In the genomic region with DNA sequence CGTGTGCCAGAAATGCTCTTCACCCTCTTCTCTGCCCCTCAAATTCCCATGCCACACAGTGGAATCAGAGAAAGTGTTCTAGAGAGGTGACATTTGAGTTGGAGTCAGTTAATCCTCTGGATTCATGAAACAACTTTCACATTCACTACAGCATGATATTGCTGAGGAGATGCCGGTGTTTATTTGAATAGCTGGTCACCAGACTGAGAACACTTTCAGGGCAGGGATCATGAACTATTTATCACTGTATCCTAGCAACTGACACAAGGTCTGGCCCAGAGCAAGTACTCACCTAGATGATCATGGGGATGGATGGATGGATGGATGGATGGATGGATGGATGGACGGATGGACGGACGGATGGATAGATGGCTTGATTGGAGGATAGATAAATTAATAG, we compare ENCODE assay signal across 1 cellular context.
TF ChIP-seq lines count a peak whose summit lies in the region.

No MANE protein-coding gene starts in this region.

TF ChIP-seq in WTC11, 78 proteins besides CTCF, POLR2A, EP300 and RAD21 (continued from another document):
- TF ChIP-seq, protein P1, sequence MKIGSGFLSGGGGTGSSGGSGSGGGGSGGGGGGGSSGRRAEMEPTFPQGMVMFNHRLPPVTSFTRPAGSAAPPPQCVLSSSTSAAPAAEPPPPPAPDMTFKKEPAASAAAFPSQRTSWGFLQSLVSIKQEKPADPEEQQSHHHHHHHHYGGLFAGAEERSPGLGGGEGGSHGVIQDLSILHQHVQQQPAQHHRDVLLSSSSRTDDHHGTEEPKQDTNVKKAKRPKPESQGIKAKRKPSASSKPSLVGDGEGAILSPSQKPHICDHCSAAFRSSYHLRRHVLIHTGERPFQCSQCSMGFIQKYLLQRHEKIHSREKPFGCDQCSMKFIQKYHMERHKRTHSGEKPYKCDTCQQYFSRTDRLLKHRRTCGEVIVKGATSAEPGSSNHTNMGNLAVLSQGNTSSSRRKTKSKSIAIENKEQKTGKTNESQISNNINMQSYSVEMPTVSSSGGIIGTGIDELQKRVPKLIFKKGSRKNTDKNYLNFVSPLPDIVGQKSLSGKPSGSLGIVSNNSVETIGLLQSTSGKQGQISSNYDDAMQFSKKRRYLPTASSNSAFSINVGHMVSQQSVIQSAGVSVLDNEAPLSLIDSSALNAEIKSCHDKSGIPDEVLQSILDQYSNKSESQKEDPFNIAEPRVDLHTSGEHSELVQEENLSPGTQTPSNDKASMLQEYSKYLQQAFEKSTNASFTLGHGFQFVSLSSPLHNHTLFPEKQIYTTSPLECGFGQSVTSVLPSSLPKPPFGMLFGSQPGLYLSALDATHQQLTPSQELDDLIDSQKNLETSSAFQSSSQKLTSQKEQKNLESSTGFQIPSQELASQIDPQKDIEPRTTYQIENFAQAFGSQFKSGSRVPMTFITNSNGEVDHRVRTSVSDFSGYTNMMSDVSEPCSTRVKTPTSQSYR (CRISPR knock-in tag; IDR thresholded peaks at IDR 0.05): no peak
- TF ChIP-seq GTF2I (CRISPR knock-in tag; conservative IDR thresholded peaks at IDR 0.05): no peak
- TF ChIP-seq, protein P2, sequence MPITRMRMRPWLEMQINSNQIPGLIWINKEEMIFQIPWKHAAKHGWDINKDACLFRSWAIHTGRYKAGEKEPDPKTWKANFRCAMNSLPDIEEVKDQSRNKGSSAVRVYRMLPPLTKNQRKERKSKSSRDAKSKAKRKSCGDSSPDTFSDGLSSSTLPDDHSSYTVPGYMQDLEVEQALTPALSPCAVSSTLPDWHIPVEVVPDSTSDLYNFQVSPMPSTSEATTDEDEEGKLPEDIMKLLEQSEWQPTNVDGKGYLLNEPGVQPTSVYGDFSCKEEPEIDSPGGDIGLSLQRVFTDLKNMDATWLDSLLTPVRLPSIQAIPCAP (CRISPR knock-in tag; IDR thresholded peaks at IDR 0.05): no peak
- no peak for TF ChIP-seq ESRRA (CRISPR knock-in tag; IDR thresholded peaks at IDR 0.05; ENCODE audit: borderline replicate concordance)
- TF ChIP-seq ZNF121 (CRISPR knock-in tag; IDR thresholded peaks at IDR 0.05): no peak
- no peak for TF ChIP-seq TEAD4 (CRISPR knock-in tag; IDR thresholded peaks at IDR 0.05)
- TF ChIP-seq, protein P3, sequence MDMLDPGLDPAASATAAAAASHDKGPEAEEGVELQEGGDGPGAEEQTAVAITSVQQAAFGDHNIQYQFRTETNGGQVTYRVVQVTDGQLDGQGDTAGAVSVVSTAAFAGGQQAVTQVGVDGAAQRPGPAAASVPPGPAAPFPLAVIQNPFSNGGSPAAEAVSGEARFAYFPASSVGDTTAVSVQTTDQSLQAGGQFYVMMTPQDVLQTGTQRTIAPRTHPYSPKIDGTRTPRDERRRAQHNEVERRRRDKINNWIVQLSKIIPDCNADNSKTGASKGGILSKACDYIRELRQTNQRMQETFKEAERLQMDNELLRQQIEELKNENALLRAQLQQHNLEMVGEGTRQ (CRISPR knock-in tag; IDR thresholded peaks at IDR 0.05): no peak
- TF ChIP-seq, protein P4, sequence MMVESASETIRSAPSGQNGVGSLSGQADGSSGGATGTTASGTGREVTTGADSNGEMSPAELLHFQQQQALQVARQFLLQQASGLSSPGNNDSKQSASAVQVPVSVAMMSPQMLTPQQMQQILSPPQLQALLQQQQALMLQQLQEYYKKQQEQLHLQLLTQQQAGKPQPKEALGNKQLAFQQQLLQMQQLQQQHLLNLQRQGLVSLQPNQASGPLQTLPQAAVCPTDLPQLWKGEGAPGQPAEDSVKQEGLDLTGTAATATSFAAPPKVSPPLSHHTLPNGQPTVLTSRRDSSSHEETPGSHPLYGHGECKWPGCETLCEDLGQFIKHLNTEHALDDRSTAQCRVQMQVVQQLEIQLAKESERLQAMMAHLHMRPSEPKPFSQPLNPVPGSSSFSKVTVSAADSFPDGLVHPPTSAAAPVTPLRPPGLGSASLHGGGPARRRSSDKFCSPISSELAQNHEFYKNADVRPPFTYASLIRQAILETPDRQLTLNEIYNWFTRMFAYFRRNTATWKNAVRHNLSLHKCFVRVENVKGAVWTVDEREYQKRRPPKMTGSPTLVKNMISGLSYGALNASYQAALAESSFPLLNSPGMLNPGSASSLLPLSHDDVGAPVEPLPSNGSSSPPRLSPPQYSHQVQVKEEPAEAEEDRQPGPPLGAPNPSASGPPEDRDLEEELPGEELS (CRISPR knock-in tag; IDR thresholded peaks at IDR 0.05): no peak
TF ChIP-seq in WTC11: peak in this region for 0.
